Comparison of ENCODE assay signal across 17 cellular contexts in genomic region chr12:105294886-105295479, GRCh38.
"Had no signal": no experiment of that assay in that cellular context is flagged by ENCODE, and none has a peak within 500 bp of the region (broad histone marks: within the 10 kb centered on the region; RNA-seq: fewer than 3 reads in every experiment).

No MANE protein-coding gene starts in this region.

- H3K4me1 ChIP-seq: body of pancreas, heart right ventricle, lower lobe of right lung, parathyroid adenoma, thyroid gland had no signal

- H2AFZ ChIP-seq: parathyroid adenoma had no signal

- H3K27ac Mint-ChIP-seq: activated naive CD4-positive, alpha-beta T cell treated with anti-CD3 and anti-CD28 coated beads, Interleukin-2, amount 50 U/mL, for 24 hours; natural killer cell; stimulated activated naive CD8-positive, alpha-beta T cell treated with anti-CD3 and anti-CD28 coated beads, Interleukin-15, Interleukin-2, amounts not matched to agents 100 ng/mL and 50 ng/mL, for 24 hours; WTC11 had no signal

- H3K9ac ChIP-seq: parathyroid adenoma had no signal

- H3K9me3 ChIP-seq: body of pancreas, thyroid gland had no signal

- H3K27me3 ChIP-seq: body of pancreas, thyroid gland had no signal

- H3K36me3 Mint-ChIP-seq: natural killer cell had no signal

- H3K79me2 ChIP-seq: parathyroid adenoma had no signal

- H3K4me3 Mint-ChIP-seq: activated naive CD4-positive, alpha-beta T cell treated with anti-CD3 and anti-CD28 coated beads, Interleukin-2, amount 50 U/mL, for 24 hours; natural killer cell; stimulated activated naive CD8-positive, alpha-beta T cell treated with anti-CD3 and anti-CD28 coated beads, Interleukin-15, Interleukin-2, amounts not matched to agents 100 ng/mL and 50 ng/mL, for 24 hours; WTC11 had no signal

- H3K4me1 Mint-ChIP-seq: activated naive CD4-positive, alpha-beta T cell treated with anti-CD3 and anti-CD28 coated beads, Interleukin-2, amount 50 U/mL, for 24 hours; natural killer cell had no signal

- H3K36me3 ChIP-seq: heart right ventricle, lower lobe of right lung, thyroid gland had no signal

- H3K27ac ChIP-seq: body of pancreas, epithelial cell of prostate, heart right ventricle, lower lobe of right lung, parathyroid adenoma, thyroid gland had no signal

- H3K4me3 ChIP-seq: body of pancreas, heart right ventricle, lower lobe of right lung, thyroid gland had no signal

- DNase-seq: activated gamma-delta T cell treated with Interleukin-2 at 50 U/mL for 16 hours; activated T-cell treated with anti-CD3 and anti-CD28 coated beads, Interleukin-2, amount 50 U/mL, for 1 hour; anterior cingulate cortex; body of pancreas; heart right ventricle; lower lobe of right lung; natural killer cell; stimulated activated CD4-positive, alpha-beta T cell treated with anti-CD3 and anti-CD28 coated beads, Interleukin-4, amount 100 ng/mL, for 1 hour; substantia nigra; T-helper 9 cell; thyroid gland had no signal

- H3K27me3 Mint-ChIP-seq: activated naive CD4-positive, alpha-beta T cell treated with anti-CD3 and anti-CD28 coated beads, Interleukin-2, amount 50 U/mL, for 24 hours had no signal

- ATAC-seq: body of pancreas, heart right ventricle, left lobe of liver, lower lobe of right lung, natural killer cell, WTC11 had no signal
